ENCODE assay signal across 15 cellular contexts in genomic region chr6:153090241-153090930, GRCh38.
DNase-seq lines count a peak whose midpoint lies in the region; ATAC-seq and FAIRE-seq lines count a peak whose summit lies in the region.
"Had no signal": no experiment of that assay in that cellular context is flagged by ENCODE, and none has a peak within 500 bp of the region (broad histone marks: within the 10 kb centered on the region; RNA-seq: fewer than 3 reads in every experiment).

No MANE protein-coding gene starts in this region.

- DNase-seq in HS-27A (ENCODE audit: low read depth) (peak; percentile 29), amniotic epithelial cell (ENCODE audit: low read depth) (peak; percentile 88), NCI-H748 treated with DMSO at 0.1 percent for 48 hours (lab: John Stamatoyannopoulos, UW) (no peak), NCI-H1105 (lab: John Stamatoyannopoulos, UW) (no peak)
- no peak for DNase-seq in activated CD8-positive, alpha-beta memory T cell treated with anti-CD3 and anti-CD28 coated beads, Interleukin-2, amount 50 U/mL, for 48 hours
- DNase-seq: activated T-cell treated with anti-CD3 and anti-CD28 coated beads for 4 hours, AML-193, caudate nucleus, NCI-H526, trophoblast cell had no signal

- peak overlapping the region; percentile 89 for H3K27ac ChIP-seq in ACC112 (ENCODE audit: low read depth, low read length)
- H3K27ac ChIP-seq: KMS-11 had no signal

- FAIRE-seq in islet of Langerhans (lab: Jason Lieb, UNC): peak; percentile 58
- FAIRE-seq: GM12878 had no signal

- H2AFZ ChIP-seq in ACC112 (ENCODE audit: low read length, unreplicated experiment): peak overlapping the region; percentile 92

- peaks cover 82% of the 10 kb centered on the region for H3K4me1 ChIP-seq in ACC112 (ENCODE audit: control insufficient read depth, insufficient read depth, low read length, unreplicated experiment)

- H3K79me2 ChIP-seq in ACC112 (ENCODE audit: control insufficient read depth, insufficient read depth, low read length, unreplicated experiment): peaks cover 47% of the 10 kb centered on the region

- H3K27me3 ChIP-seq in ACC112 (ENCODE audit: insufficient read depth, low read length): no peaks in the 10 kb centered on the region

- H3K4me3 ChIP-seq in ACC112 (ENCODE audit: low read depth, low read length): peak overlapping the region; percentile 24; the same call in 1 of the 2 replicates
- H3K4me3 ChIP-seq: GM12878 had no signal

- no peaks in the 10 kb centered on the region for H3K36me3 ChIP-seq in ACC112 (ENCODE audit: insufficient read depth, low read length)

- ATAC-seq in GM21360 (IDR thresholded peaks at IDR 0.05; ENCODE audit: unreplicated experiment): no peak
- ATAC-seq: GM12878 had no signal

Comparison
In these comparisons a context has a peak if more than half of its experiments do, and no peak if none do; other contexts are left out.
1. DNase-seq: peak in HS-27A (single experiment) and amniotic epithelial cell (single experiment); none in NCI-H748 treated with DMSO at 0.1 percent for 48 hours (single experiment), activated CD8-positive, alpha-beta memory T cell treated with anti-CD3 and anti-CD28 coated beads, Interleukin-2, amount 50 U/mL, for 48 hours (single experiment) and NCI-H1105 (single experiment).